ENCODE assay signal across 26 cellular contexts in genomic region chr9:112850840-112851239, GRCh38. TPM values are rescaled to one million over a fixed set of nuclear protein-coding genes. Genes with fewer than 3 reads are reported as not detected.
"Had no signal": no experiment of that assay in that cellular context is flagged by ENCODE, and none has a peak within 500 bp of the region (broad histone marks: within the 10 kb centered on the region; RNA-seq: fewer than 3 reads in every experiment).

No MANE protein-coding gene starts in this region.

- H3K36me3 ChIP-seq: SJSA1 had no signal

- H3K9me3 ChIP-seq: SJSA1 had no signal

- H3K4me2 ChIP-seq: KMS-11 had no signal

- H3K9ac ChIP-seq: KMS-11 had no signal

- FAIRE-seq: HepG2, RCC 7860 had no signal

- DNase-seq: IMR-90, NCI-H1092, NCI-H1105 treated with DMSO at 0.1 percent for 48 hours, NCI-H1417 treated with DMSO at 0.1 percent for 48 hours, NCI-H146, NCI-H1694 treated with DMSO at 0.1 percent for 48 hours, NCI-H1930, NCI-H2081, NCI-H2107, NCI-H226, NCI-H446, NCI-H510A, NCI-H524 treated with DMSO at 0.1 percent for 48 hours, NCI-H69, NCI-H774, Right ventricle myocardium superior, RPMI8226, SIG-M5 had no signal

- H3K4me3 ChIP-seq: SJSA1, SK-N-MC had no signal

- H3K4me1 ChIP-seq: SJSA1 had no signal

- H3K27ac ChIP-seq: KMS-11, SJSA1, SK-N-MC had no signal

- ATAC-seq: HepG2 had no signal

- H3K27me3 ChIP-seq: SJSA1 had no signal

RNA-seq across cellular contexts. Expression of gene SLC46A2, which starts 39.8 kb away (rescaled TPM):
- total RNA-seq: HepG2, HT1080, IMR-90, LHCN-M2, MCF 10A, Right ventricle myocardium superior, SJSA1 had no signal
- polyA plus RNA-seq: HepG2, IMR-90 had no signal
